Comparison of ENCODE assay signal across 17 cellular contexts in the genomic region with DNA sequence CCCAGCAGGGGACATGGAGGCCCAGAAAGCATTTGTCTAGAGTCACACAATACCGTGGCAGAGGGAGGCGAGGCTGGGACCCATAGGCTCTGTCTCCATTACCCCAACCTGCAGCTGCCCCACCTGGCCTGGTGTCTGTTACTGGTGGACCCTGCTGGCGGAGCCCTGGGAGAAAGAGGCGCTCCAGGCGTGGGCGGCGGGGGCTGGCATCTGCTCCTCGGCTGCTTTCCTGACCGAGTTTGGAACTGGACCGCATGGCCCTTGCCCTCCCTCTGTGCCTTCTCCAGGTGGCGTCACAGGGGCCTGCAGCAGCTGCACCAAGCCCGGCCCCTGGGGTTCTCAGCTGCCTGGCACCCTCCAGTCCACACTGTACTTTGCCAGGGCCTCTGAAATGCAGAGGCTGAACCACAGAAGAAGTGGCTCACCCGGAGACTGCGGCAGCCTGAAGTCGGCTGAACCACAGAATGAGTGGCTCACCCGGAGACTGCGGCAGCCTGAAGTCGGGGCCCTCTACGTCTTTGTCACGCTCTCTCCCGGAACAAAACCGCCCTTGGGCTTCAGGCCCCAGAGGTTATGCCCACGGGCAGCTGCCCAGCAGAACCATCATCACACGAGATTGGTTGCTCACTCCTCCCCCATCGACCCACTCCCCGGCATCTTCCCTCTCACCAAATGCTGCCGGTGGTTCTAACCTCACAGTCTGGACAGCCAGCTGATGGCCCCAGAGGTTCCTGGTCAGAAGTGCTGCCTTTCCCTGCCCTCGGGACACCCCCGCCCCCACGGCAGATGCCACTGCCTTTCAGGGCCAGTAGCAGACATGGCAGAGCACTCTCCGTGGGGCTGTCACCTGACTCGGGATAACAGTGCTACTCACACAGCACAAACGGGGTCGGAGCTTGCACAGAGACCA. TPM values are rescaled to one million over a fixed set of nuclear protein-coding genes. Genes with fewer than 3 reads are reported as not detected.
DNase-seq lines count a peak whose midpoint lies in the region; ATAC-seq and TF ChIP-seq lines count a peak whose summit lies in the region.
"Had no signal": no experiment of that assay in that cellular context is flagged by ENCODE, and none has a peak within 500 bp of the region (broad histone marks: within the 10 kb centered on the region; RNA-seq: fewer than 3 reads in every experiment).

No MANE protein-coding gene starts in this region.

- H3K36me3 ChIP-seq in KOPT-K1 (ENCODE audit: insufficient read depth, low read length) (no peaks in the 10 kb centered on the region), psoas muscle (ENCODE audit: insufficient read depth in 1 of 2, low read depth in 1 of 2) (no peaks in the 10 kb centered on the region)
- H3K36me3 ChIP-seq: brain microvascular endothelial cell, SJSA1 had no signal

- POLR2A ChIA-PET in activated CD8-positive, alpha-beta T cell treated with anti-CD3 and anti-CD28 coated beads for 36 hours (lab: Charles Lee), result interaction anchor here (1.2 kb wide), 1 partner anchor 141 kb away, joined by 3 read pairs; no protein-coding TSS in a partner anchor

- H3K4me3 ChIP-seq in psoas muscle, result no peak overlapping the region
- H3K4me3 ChIP-seq: mucosa of descending colon, SJSA1 had no signal

- H3K27ac Mint-ChIP-seq in activated T-cell treated with anti-CD3 and anti-CD28 coated beads, Interleukin-2, amount 50 U/mL, for 72 hours, result no peak overlapping the region
- H3K27ac Mint-ChIP-seq in activated CD8-positive, alpha-beta T cell treated with anti-CD3 and anti-CD28 coated beads for 36 hours, result no peak overlapping the region
- H3K27ac Mint-ChIP-seq: HFFc6 had no signal

- H3K9me3 Mint-ChIP-seq in activated T-cell treated with anti-CD3 and anti-CD28 coated beads, Interleukin-2, amount 50 U/mL, for 72 hours, result no peaks in the 10 kb centered on the region
- no peaks in the 10 kb centered on the region for H3K9me3 Mint-ChIP-seq in activated CD8-positive, alpha-beta T cell treated with anti-CD3 and anti-CD28 coated beads for 36 hours
- H3K9me3 Mint-ChIP-seq: HFFc6 had no signal

- no peaks in the 10 kb centered on the region for H3K36me3 Mint-ChIP-seq in activated T-cell treated with anti-CD3 and anti-CD28 coated beads, Interleukin-2, amount 50 U/mL, for 72 hours (ENCODE audit: insufficient read depth in 2 of 2)
- H3K36me3 Mint-ChIP-seq in activated CD8-positive, alpha-beta T cell treated with anti-CD3 and anti-CD28 coated beads for 36 hours (ENCODE audit: low read depth), result no peaks in the 10 kb centered on the region

- peak; percentile 68 to 74 for ATAC-seq in activated T-cell treated with anti-CD3 and anti-CD28 coated beads, Interleukin-2, amount 50 U/mL, for 72 hours (replicated peaks in 1 of 2)
- peak; percentile 56 for ATAC-seq in activated CD8-positive, alpha-beta T cell treated with anti-CD3 and anti-CD28 coated beads for 36 hours
- no peak for ATAC-seq in psoas muscle
- ATAC-seq in omental fat pad (ENCODE audit: low FRiP score), result no peak
- ATAC-seq: mucosa of descending colon had no signal

- H3K27ac ChIP-seq in KOPT-K1 (ENCODE audit: low read depth, low read length, poor library complexity, severe bottlenecking) (peak overlapping the region; percentile 61), psoas muscle (no peak overlapping the region)
- H3K27ac ChIP-seq: brain microvascular endothelial cell, SJSA1 had no signal

- H3K9me3 ChIP-seq in KOPT-K1 (ENCODE audit: insufficient read depth, low read length, poor library complexity, severe bottlenecking) (no peaks in the 10 kb centered on the region), psoas muscle (no peaks in the 10 kb centered on the region)
- H3K9me3 ChIP-seq: mucosa of descending colon, SJSA1 had no signal

- in situ Hi-C loops in KBM-7 (cut with MboI; ENCODE audit: low pct_unique_long_range_greater_than_20kb, low sequenced_read_pairs), result no loop called here

- CTCF ChIA-PET in activated CD8-positive, alpha-beta T cell treated with anti-CD3 and anti-CD28 coated beads for 36 hours (lab: Charles Lee), result interaction anchor here (1.2 to 1.3 kb wide), 2 partner anchors 16 to 210 kb away, joined by 3 to 5 read pairs; no protein-coding TSS in a partner anchor

- H3K4me3 Mint-ChIP-seq in activated T-cell treated with anti-CD3 and anti-CD28 coated beads, Interleukin-2, amount 50 U/mL, for 72 hours, result peak overlapping the region; percentile 29 to 76
- H3K4me3 Mint-ChIP-seq in activated CD8-positive, alpha-beta T cell treated with anti-CD3 and anti-CD28 coated beads for 36 hours, result no peak overlapping the region
- H3K4me3 Mint-ChIP-seq: HFFc6 had no signal

- peaks cover 0 to 40% (median 18%) of the 10 kb centered on the region in 3 donors for H3K27me3 ChIP-seq in psoas muscle (ENCODE audit: insufficient read depth in 3 of 3, low read length in 2 of 3)

- H3K4me1 Mint-ChIP-seq in activated T-cell treated with anti-CD3 and anti-CD28 coated beads, Interleukin-2, amount 50 U/mL, for 72 hours (ENCODE audit: low read depth), result peaks cover 19% of the 10 kb centered on the region
- H3K4me1 Mint-ChIP-seq in activated CD8-positive, alpha-beta T cell treated with anti-CD3 and anti-CD28 coated beads for 36 hours (ENCODE audit: low read depth), result peaks cover 16% of the 10 kb centered on the region

- intact Hi-C loops in activated CD8-positive, alpha-beta T cell treated with anti-CD3 and anti-CD28 coated beads for 36 hours (cut with micrococcal nuclease), result no loop called here
- intact Hi-C loops in psoas muscle (cut with DNase I), result no loop called here

- DNase-seq in activated T-cell treated with anti-CD3 and anti-CD28 coated beads, Interleukin-2, amount 50 U/mL, for 72 hours, result peak in 1 of 2 donors; percentile 52
- DNase-seq in activated T-cell treated with anti-CD3 and anti-CD28 coated beads for 4 hours (no peak), psoas muscle (peak; percentile 11 to 52), NCI-H2081 (lab: John Stamatoyannopoulos, UW) (no peak), KBM-7 (no peak), omental fat pad (ENCODE audit: low spot score) (no peak)
- no peak for DNase-seq in activated CD8-positive, alpha-beta T cell treated with anti-CD3 and anti-CD28 coated beads for 36 hours
- DNase-seq: activated CD8-positive, alpha-beta memory T cell treated with anti-CD3 and anti-CD28 coated beads for 24 hours; brain microvascular endothelial cell; HFFc6; Kasumi-1; kidney glomerular epithelial cell; NCI-H187 had no signal

- TF ChIP-seq CTCF in activated CD8-positive, alpha-beta T cell treated with anti-CD3 and anti-CD28 coated beads for 36 hours (IDR thresholded peaks at IDR 0.05), result no peak
- TF ChIP-seq CTCF in psoas muscle (IDR thresholded peaks at IDR 0.05) (no peak), omental fat pad (IDR thresholded peaks at IDR 0.05) (no peak)

- H3K4me1 ChIP-seq in psoas muscle, result no peaks in the 10 kb centered on the region
- H3K4me1 ChIP-seq: SJSA1 had no signal

- WGBS in psoas muscle, 3 donors, result 22 to 38% (median 31%) methylated on average over 33 to 34 of the region's 34 CpGs

- H3K27me3 Mint-ChIP-seq in activated T-cell treated with anti-CD3 and anti-CD28 coated beads, Interleukin-2, amount 50 U/mL, for 72 hours (ENCODE audit: low read depth), result peaks cover 15% of the 10 kb centered on the region
- H3K27me3 Mint-ChIP-seq in activated CD8-positive, alpha-beta T cell treated with anti-CD3 and anti-CD28 coated beads for 36 hours, result peaks cover 28% of the 10 kb centered on the region

RNA-seq across cellular contexts. Expression of a gene that starts 20.2 kb away (rescaled TPM):
- 1 to 10 TPM; 1.2 to 1.7 TPM for total RNA-seq in activated T-cell treated with anti-CD3 and anti-CD28 coated beads, Interleukin-2, amount 50 U/mL, for 72 hours
- under 1 TPM; 0.14 to 0.34 TPM for total RNA-seq in activated CD8-positive, alpha-beta T cell treated with anti-CD3 and anti-CD28 coated beads for 36 hours
- total RNA-seq in psoas muscle (10 to 100 TPM in 1 of 4 donors, 1 to 10 TPM in 3; 4.7 to 15.0 (median 6.7) TPM), omental fat pad (10 to 100 TPM in 1 of 4 donors, 1 to 10 TPM in 2, under 1 TPM in 1; 0.84 to 12.6 (median 1.4) TPM)
- 1 to 10 TPM; 2.6 to 6.0 (median 3.4) TPM for polyA plus RNA-seq in psoas muscle
- total RNA-seq: HFFc6, pulmonary artery endothelial cell, SJSA1 had no signal

Comparison
In these comparisons a context has a peak if more than half of its experiments do, and no peak if none do; other contexts are left out.
1. ATAC-seq: peak in activated T-cell treated with anti-CD3 and anti-CD28 coated beads, Interleukin-2, amount 50 U/mL, for 72 hours (2 of 2) and activated CD8-positive, alpha-beta T cell treated with anti-CD3 and anti-CD28 coated beads for 36 hours (single experiment); none in psoas muscle (0 of 4) and omental fat pad (single experiment).
2. DNase-seq: peak in psoas muscle (2 of 2); none in activated T-cell treated with anti-CD3 and anti-CD28 coated beads for 4 hours (single experiment), activated CD8-positive, alpha-beta T cell treated with anti-CD3 and anti-CD28 coated beads for 36 hours (single experiment), NCI-H2081 (0 of 2), KBM-7 (single experiment) and omental fat pad (single experiment).